1 cellular context compared by ENCODE assay signal in genomic region chr11:61334434-61335354, GRCh38.
A peak's percentile ranks its signal among the peaks of the same experiment; 100 is the strongest.
TF ChIP-seq lines count a peak whose summit lies in the region.

No MANE protein-coding gene starts in this region.

TF ChIP-seq in HepG2, 621 proteins besides CTCF, POLR2A, EP300 and RAD21 (continued from another document and continues in another):
- TF ChIP-seq AKNA (CRISPR knock-in tag; IDR thresholded peaks at IDR 0.05; ENCODE audit: borderline replicate concordance): no peak
- no peak for TF ChIP-seq ATM (IDR thresholded peaks at IDR 0.05; ENCODE audit: borderline replicate concordance)
- no peak for TF ChIP-seq ZNF382 (CRISPR knock-in tag; IDR thresholded peaks at IDR 0.05; ENCODE audit: borderline replicate concordance)
- no peak for TF ChIP-seq THYN1 (CRISPR knock-in tag; IDR thresholded peaks at IDR 0.05; ENCODE audit: borderline replicate concordance, low read depth)
- peak; percentile 80; the same call in 1 of the 2 replicates for TF ChIP-seq ZNF556 (CRISPR knock-in tag; IDR thresholded peaks at IDR 0.05; ENCODE audit: borderline replicate concordance)
- peak; percentile 74 for TF ChIP-seq POLR2AphosphoS2 (IDR thresholded peaks at IDR 0.05; ENCODE audit: low read depth, low read length)
- TF ChIP-seq ZNF18 (CRISPR knock-in tag; IDR thresholded peaks at IDR 0.05; ENCODE audit: insufficient replicate concordance): peak; percentile 100
- TF ChIP-seq IRF9 (CRISPR knock-in tag; IDR thresholded peaks at IDR 0.05; ENCODE audit: borderline replicate concordance): peak; percentile 93
- TF ChIP-seq RFX3 (CRISPR knock-in tag; IDR thresholded peaks at IDR 0.05): no peak
- no peak for TF ChIP-seq MAZ (IDR thresholded peaks at IDR 0.05; ENCODE audit: borderline replicate concordance, low read depth, low read length)
- 0 out of 2 replicates have a peak, but pooled peaks have one; percentile 26 for TF ChIP-seq MAZ (CRISPR knock-in tag; IDR thresholded peaks at IDR 0.05; ENCODE audit: low read depth)
- no peak for TF ChIP-seq MTA1 (CRISPR knock-in tag; IDR thresholded peaks at IDR 0.05; ENCODE audit: borderline replicate concordance)
- TF ChIP-seq GLI4 (CRISPR knock-in tag; IDR thresholded peaks at IDR 0.05; ENCODE audit: borderline replicate concordance): no peak
- TF ChIP-seq HNRNPK (IDR thresholded peaks at IDR 0.05; ENCODE audit: low read depth, low read length, poor library complexity, severe bottlenecking): no peak
- no peak for TF ChIP-seq ZNF740 (CRISPR knock-in tag; IDR thresholded peaks at IDR 0.05)
- TF ChIP-seq NCOA1 (CRISPR knock-in tag; IDR thresholded peaks at IDR 0.05): no peak
- no peak for TF ChIP-seq AGO2 (optimal IDR thresholded peaks at IDR 0.05; ENCODE audit: low read depth, low read length)
- no peak for TF ChIP-seq GPBP1L1 (CRISPR knock-in tag; IDR thresholded peaks at IDR 0.05)
- 0 out of 2 replicates have a peak, but pooled peaks have one; percentile 60 for TF ChIP-seq KLF11 (CRISPR knock-in tag; IDR thresholded peaks at IDR 0.05)
- TF ChIP-seq ZNF776 (CRISPR knock-in tag; IDR thresholded peaks at IDR 0.05): no peak
- TF ChIP-seq TFE3 (CRISPR knock-in tag; IDR thresholded peaks at IDR 0.05): no peak
- TF ChIP-seq NR2F2 (IDR thresholded peaks at IDR 0.05; ENCODE audit: borderline replicate concordance, low read depth): no peak; the same call in 1 of the 2 replicates
- no peak for TF ChIP-seq SRF (IDR thresholded peaks at IDR 0.05; ENCODE audit: low read depth, low read length)
- no peak for TF ChIP-seq NR2C2 (CRISPR knock-in tag; IDR thresholded peaks at IDR 0.05; ENCODE audit: borderline replicate concordance)
- no peak for TF ChIP-seq TCF12 (IDR thresholded peaks at IDR 0.05)
- no peak for TF ChIP-seq TCF12 (CRISPR knock-in tag; IDR thresholded peaks at IDR 0.05)
- TF ChIP-seq ZNF709 (CRISPR knock-in tag; IDR thresholded peaks at IDR 0.05): no peak; the same call in 1 of the 2 replicates
- no peak for TF ChIP-seq ZNF775 (CRISPR knock-in tag; IDR thresholded peaks at IDR 0.05; ENCODE audit: borderline replicate concordance)
- no peak for TF ChIP-seq ZNF446 (CRISPR knock-in tag; IDR thresholded peaks at IDR 0.05)
- no peak for TF ChIP-seq HOXD1 (CRISPR knock-in tag; IDR thresholded peaks at IDR 0.05)
- no peak for TF ChIP-seq ZNF597 (CRISPR knock-in tag; IDR thresholded peaks at IDR 0.05)
- TF ChIP-seq REPIN1 (CRISPR knock-in tag; IDR thresholded peaks at IDR 0.05; ENCODE audit: borderline replicate concordance, low read depth): no peak; the same call in 1 of the 2 replicates
- no peak for TF ChIP-seq ZNF572 (CRISPR knock-in tag; IDR thresholded peaks at IDR 0.05)
- TF ChIP-seq REXO4 (CRISPR knock-in tag; IDR thresholded peaks at IDR 0.05; ENCODE audit: borderline replicate concordance): no peak
- TF ChIP-seq ZNF136 (CRISPR knock-in tag; IDR thresholded peaks at IDR 0.05; ENCODE audit: low read depth): no peak
- TF ChIP-seq HOXA9 (CRISPR knock-in tag; IDR thresholded peaks at IDR 0.05; ENCODE audit: borderline replicate concordance): no peak
- peak; percentile 88 for TF ChIP-seq ZNF781 (CRISPR knock-in tag; IDR thresholded peaks at IDR 0.05; ENCODE audit: borderline replicate concordance, not compliant biosample characterization)
- no peak for TF ChIP-seq AHDC1 (CRISPR knock-in tag; IDR thresholded peaks at IDR 0.05; ENCODE audit: borderline replicate concordance)
- TF ChIP-seq ZSCAN12 (CRISPR knock-in tag; IDR thresholded peaks at IDR 0.05): no peak
- TF ChIP-seq KDM5A (IDR thresholded peaks at IDR 0.05; ENCODE audit: borderline replicate concordance, low read length): no peak; the same call in 1 of the 2 replicates
- TF ChIP-seq EEA1 (CRISPR knock-in tag; IDR thresholded peaks at IDR 0.05; ENCODE audit: borderline replicate concordance): no peak
- no peak for TF ChIP-seq GABPA (IDR thresholded peaks at IDR 0.05; ENCODE audit: low read depth, low read length)
- TF ChIP-seq GABPA (CRISPR knock-in tag; IDR thresholded peaks at IDR 0.05; ENCODE audit: low read depth): no peak
- 0 out of 2 replicates have a peak, but pooled peaks have one; percentile 49 for TF ChIP-seq TIGD3 (CRISPR knock-in tag; IDR thresholded peaks at IDR 0.05; ENCODE audit: borderline replicate concordance)
- TF ChIP-seq ZNF235 (CRISPR knock-in tag; IDR thresholded peaks at IDR 0.05; ENCODE audit: borderline replicate concordance): no peak
- TF ChIP-seq PHB2 (IDR thresholded peaks at IDR 0.05; ENCODE audit: partially characterized antibody): no peak
- 0 out of 2 replicates have a peak, but pooled peaks have one; percentile 28 for TF ChIP-seq ZNF501 (CRISPR knock-in tag; IDR thresholded peaks at IDR 0.05)
- no peak for TF ChIP-seq ZNF720 (CRISPR knock-in tag; IDR thresholded peaks at IDR 0.05)
